ENCODE assay signal across 18 cellular contexts in genomic region chr7:2853147-2853546, GRCh38. TPM values are rescaled to one million over a fixed set of nuclear protein-coding genes. Genes with fewer than 3 reads are reported as not detected.
DNase-seq lines count a peak whose midpoint lies in the region; ATAC-seq and TF ChIP-seq lines count a peak whose summit lies in the region.
"Had no signal": no experiment of that assay in that cellular context is flagged by ENCODE, and none has a peak within 500 bp of the region (broad histone marks: within the 10 kb centered on the region; RNA-seq: fewer than 3 reads in every experiment).

No MANE protein-coding gene starts in this region.

- H3K4me3 ChIP-seq in MG63 (no peak overlapping the region), choroid plexus epithelial cell (ENCODE audit: low read depth, low read length) (no peak overlapping the region), thoracic aorta (no peak overlapping the region), endodermal cell (ENCODE audit: low read length) (no peak overlapping the region)
- H3K4me3 ChIP-seq: stomach had no signal

- ATAC-seq in left ventricle myocardium superior, result peak; percentile 82
- no peak for ATAC-seq in thoracic aorta (ENCODE audit: insufficient number of reproducible peaks, low FRiP score, low read depth)
- ATAC-seq: effector memory CD8-positive, alpha-beta T cell had no signal

- H3K27ac ChIP-seq in thoracic aorta (peak overlapping the region; percentile 17 to 28), endodermal cell (ENCODE audit: low read depth, low read length) (no peak overlapping the region)
- H3K27ac ChIP-seq: stomach had no signal

- H3K36me3 Mint-ChIP-seq in endodermal cell (ENCODE audit: low read depth), result no peaks in the 10 kb centered on the region

- no peak for TF ChIP-seq CTCF in choroid plexus epithelial cell (conservative IDR thresholded peaks at IDR 0.05; ENCODE audit: low read depth, low read length)
- no peak for TF ChIP-seq CTCF in thoracic aorta (IDR thresholded peaks at IDR 0.05)
- TF ChIP-seq CTCF in endodermal cell (conservative IDR thresholded peaks at IDR 0.05), result no peak

- no peaks in the 10 kb centered on the region for H3K36me3 ChIP-seq in MG63
- H3K36me3 ChIP-seq in thoracic aorta, result no peaks in the 10 kb centered on the region
- no peaks in the 10 kb centered on the region for H3K36me3 ChIP-seq in endodermal cell (ENCODE audit: control insufficient read depth, insufficient read depth, low read length)
- H3K36me3 ChIP-seq: stomach had no signal

- no peak overlapping the region for H3K27ac Mint-ChIP-seq in endodermal cell
- H3K27ac Mint-ChIP-seq: CD4-positive, alpha-beta T cell; effector memory CD8-positive, alpha-beta T cell had no signal

- no peaks in the 10 kb centered on the region for H3K9me3 ChIP-seq in MG63
- no peaks in the 10 kb centered on the region for H3K9me3 ChIP-seq in thoracic aorta
- no peaks in the 10 kb centered on the region for H3K9me3 ChIP-seq in endodermal cell (ENCODE audit: control insufficient read depth, low read length)
- H3K9me3 ChIP-seq: stomach had no signal

- peaks cover 15% of the 10 kb centered on the region for H3K27me3 Mint-ChIP-seq in endodermal cell (ENCODE audit: insufficient read depth)
- H3K27me3 Mint-ChIP-seq: CD4-positive, alpha-beta T cell; effector memory CD8-positive, alpha-beta T cell had no signal

- peak; percentile 43 for DNase-seq in MG63
- DNase-seq in choroid plexus epithelial cell (ENCODE audit: low read depth), result peak; percentile 29
- no peak for DNase-seq in left ventricle myocardium superior
- no peak for DNase-seq in thoracic aorta (ENCODE audit: low spot score)
- no peak for DNase-seq in endodermal cell
- no peak for DNase-seq in DMS53 (lab: John Stamatoyannopoulos, UW)
- no peak for DNase-seq in central memory CD4-positive, alpha-beta T cell
- DNase-seq: activated CD4-positive, CD25-positive, alpha-beta regulatory T cell; activated naive CD4-positive, alpha-beta T cell treated with Interleukin-2 at 50 U/mL for 16 hours; CD4-positive, alpha-beta T cell; effector memory CD8-positive, alpha-beta T cell; EL; islet precursor cell; midbrain; MM.1S; NCI-H2029 treated with DMSO at 0.1 percent for 48 hours; nucleus accumbens; stomach had no signal

- 84 to 90% methylated on average over 2 to 3 of the region's 3 CpGs for WGBS in endodermal cell (ENCODE audit: insufficient coverage in 1 of 2, insufficient read length in 1 of 2), 2 experiments

- H3K9ac ChIP-seq in endodermal cell (ENCODE audit: extremely low read depth, low read length, poor library complexity, severe bottlenecking), result no peak overlapping the region

- H3K27me3 ChIP-seq in MG63 (no peaks in the 10 kb centered on the region), thoracic aorta (replicated peaks; ENCODE audit: insufficient read depth) (no peaks in the 10 kb centered on the region), endodermal cell (ENCODE audit: control insufficient read depth, insufficient read depth, low read length, poor library complexity, severe bottlenecking) (no peaks in the 10 kb centered on the region)
- H3K27me3 ChIP-seq: stomach had no signal

- peaks cover 3% of the 10 kb centered on the region for H3K4me1 Mint-ChIP-seq in endodermal cell

- H3K4me3 Mint-ChIP-seq in endodermal cell, result no peak overlapping the region
- H3K4me3 Mint-ChIP-seq: CD4-positive, alpha-beta T cell; effector memory CD8-positive, alpha-beta T cell had no signal

- intact Hi-C loops in left ventricle myocardium superior (cut with micrococcal nuclease), result no loop called here

- H3K4me1 ChIP-seq in thoracic aorta (ENCODE audit: control insufficient read depth in 1 of 2, low read depth in 2 of 2), result peaks cover 4 to 9% of the 10 kb centered on the region in 2 donors
- H3K4me1 ChIP-seq in endodermal cell (ENCODE audit: control insufficient read depth, insufficient read depth, low read length), result peaks cover 3% of the 10 kb centered on the region

- no peaks in the 10 kb centered on the region for H3K9me3 Mint-ChIP-seq in endodermal cell
- H3K9me3 Mint-ChIP-seq: CD4-positive, alpha-beta T cell; effector memory CD8-positive, alpha-beta T cell had no signal

RNA-seq across cellular contexts. Expression of gene GNA12, which starts 9.0 kb away (rescaled TPM):
- total RNA-seq in MG63 (2014; rRNA removed; shearing (Covaris generic); ENCODE audit: low replicate concordance), result 23.1 and 49.1 TPM in 2 replicates
- total RNA-seq in left ventricle myocardium superior (40.4 TPM), thoracic aorta (10 to 100 TPM; 27.6 to 48.8 TPM), endodermal cell (10 to 100 TPM; 55.0 to 64.7 TPM)
- polyA plus RNA-seq in endodermal cell (2013, experiment 1 of 2), result 45.7 TPM
- 44.9 TPM for polyA plus RNA-seq in endodermal cell (2013, experiment 2 of 2)

Comparison
In these comparisons a context has a peak if more than half of its experiments do, and no peak if none do; other contexts are left out.
1. DNase-seq: peak in MG63 (single experiment) and choroid plexus epithelial cell (single experiment); none in left ventricle myocardium superior (single experiment), thoracic aorta (single experiment), endodermal cell (single experiment), DMS53 (single experiment) and central memory CD4-positive, alpha-beta T cell (single experiment).